Comparison of ENCODE assay signal across 23 cellular contexts in the genomic region with DNA sequence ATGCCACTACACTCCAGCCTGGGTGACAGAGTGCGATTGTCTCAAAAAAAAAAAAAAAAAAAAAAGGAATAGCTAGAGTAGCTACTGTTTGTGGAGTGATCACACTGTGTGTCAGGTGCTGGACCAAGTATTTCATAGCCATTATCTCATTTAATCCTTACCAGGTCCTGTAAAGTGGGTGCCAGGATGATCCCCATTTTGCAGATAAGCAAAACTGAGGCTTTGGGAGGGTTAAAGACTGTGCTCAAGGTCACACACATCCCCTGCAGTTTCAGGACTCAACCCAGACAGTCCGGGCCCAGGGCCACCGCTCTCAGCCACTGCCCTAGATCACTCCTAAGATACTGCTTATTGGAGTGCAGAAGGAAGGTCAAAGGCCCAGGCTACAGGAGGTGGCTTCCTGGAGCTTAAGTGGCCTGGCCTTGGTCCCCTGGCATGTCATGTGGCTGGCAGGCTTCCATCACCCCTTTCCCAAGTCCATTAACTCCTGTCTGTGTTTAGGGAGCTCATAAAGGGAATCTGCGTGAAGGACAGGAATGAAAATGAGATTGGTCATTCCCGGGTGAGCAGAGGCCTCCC.
"Had no signal": no experiment of that assay in that cellular context is flagged by ENCODE, and none has a peak within 500 bp of the region (broad histone marks: within the 10 kb centered on the region; RNA-seq: fewer than 3 reads in every experiment).

No MANE protein-coding gene starts in this region.

- H3K4me3 Mint-ChIP-seq: activated CD8-positive, alpha-beta memory T cell treated with anti-CD3 and anti-CD28 coated beads, Interleukin-2, amount 10 ng/mL, durations not matched to agents 7 days and 5 days; activated naive CD4-positive, alpha-beta T cell treated with anti-CD3 and anti-CD28 coated beads, Interleukin-2, amount 10 ng/mL, durations not matched to agents 7 days and 5 days; activated naive CD8-positive, alpha-beta T cell treated with anti-CD3 and anti-CD28 coated beads for 36 hours; activated T-cell treated with anti-CD3 and anti-CD28 coated beads, Interleukin-2, amount 50 U/mL, for 4 hours; activated T-helper 17 cell treated with anti-CD3 and anti-CD28 coated beads, Interleukin-2, amount 50 U/mL, for 72 hours had no signal

- H3K27me3 Mint-ChIP-seq: activated CD8-positive, alpha-beta memory T cell treated with anti-CD3 and anti-CD28 coated beads, Interleukin-2, amount 10 ng/mL, durations not matched to agents 7 days and 5 days; activated naive CD4-positive, alpha-beta T cell treated with anti-CD3 and anti-CD28 coated beads, Interleukin-2, amount 10 ng/mL, durations not matched to agents 7 days and 5 days; activated naive CD8-positive, alpha-beta T cell treated with anti-CD3 and anti-CD28 coated beads for 36 hours; activated T-helper 17 cell treated with anti-CD3 and anti-CD28 coated beads, Interleukin-2, amount 50 U/mL, for 72 hours had no signal

- ATAC-seq: activated CD4-positive, CD25-positive, alpha-beta regulatory T cell treated with anti-CD3 and anti-CD28 coated beads, Interleukin-2, amount 50 U/mL, for 24 hours; activated CD8-positive, alpha-beta memory T cell treated with anti-CD3 and anti-CD28 coated beads, Interleukin-2, amount 10 ng/mL, durations not matched to agents 7 days and 5 days; activated T-cell treated with anti-CD3 and anti-CD28 coated beads, Interleukin-2, amount 50 U/mL, for 4 hours; activated T-helper 17 cell treated with anti-CD3 and anti-CD28 coated beads, Interleukin-2, amount 50 U/mL, for 72 hours; Right ventricle myocardium inferior had no signal

- H3K27ac Mint-ChIP-seq: activated naive CD4-positive, alpha-beta T cell treated with anti-CD3 and anti-CD28 coated beads, Interleukin-2, amount 10 ng/mL, durations not matched to agents 7 days and 5 days; activated naive CD8-positive, alpha-beta T cell treated with anti-CD3 and anti-CD28 coated beads for 36 hours had no signal

- H3K27ac ChIP-seq: SK-N-MC had no signal

- DNase-seq: activated CD4-positive, alpha-beta T cell treated with anti-CD3 and anti-CD28 coated beads for 4 hours; activated CD8-positive, alpha-beta memory T cell treated with anti-CD3 and anti-CD28 coated beads, Interleukin-2, amount 10 ng/mL, durations not matched to agents 7 days and 5 days; activated gamma-delta T cell treated with Interleukin-2 at 50 U/mL for 16 hours; activated naive CD4-positive, alpha-beta T cell treated with anti-CD3 and anti-CD28 coated beads, Interleukin-2, amount 10 ng/mL, durations not matched to agents 7 days and 5 days; activated naive CD8-positive, alpha-beta T cell treated with anti-CD3 and anti-CD28 coated beads for 36 hours; activated T-cell treated with anti-CD3 and anti-CD28 coated beads, Interleukin-2, amount 50 U/mL, for 4 hours; anterior cingulate cortex; cerebellar nuclear complex; NCI-H1092; NCI-H1417; NCI-H1930; NCI-H2171; NCI-H2227 treated with DMSO at 0.1 percent for 48 hours; NCI-H446 treated with DMSO at 0.1 percent for 48 hours; NCI-H526; NCI-H774; RPMI8226; SW 1271 had no signal

- FAIRE-seq: colon had no signal

- H3K4me3 ChIP-seq: SK-N-MC had no signal

- H3K9me3 Mint-ChIP-seq: activated naive CD4-positive, alpha-beta T cell treated with anti-CD3 and anti-CD28 coated beads, Interleukin-2, amount 10 ng/mL, durations not matched to agents 7 days and 5 days; activated naive CD8-positive, alpha-beta T cell treated with anti-CD3 and anti-CD28 coated beads for 36 hours; activated T-cell treated with anti-CD3 and anti-CD28 coated beads, Interleukin-2, amount 50 U/mL, for 4 hours; activated T-helper 17 cell treated with anti-CD3 and anti-CD28 coated beads, Interleukin-2, amount 50 U/mL, for 72 hours had no signal
